ENCODE assay signal across 8 cellular contexts in genomic region chr17:6651483-6652452, GRCh38. TPM values are rescaled to one million over a fixed set of nuclear protein-coding genes. Genes with fewer than 3 reads are reported as not detected.
A peak's percentile ranks its signal among the peaks of the same experiment; 100 is the strongest.
DNase-seq lines count a peak whose midpoint lies in the region; ATAC-seq and TF ChIP-seq lines count a peak whose summit lies in the region.

Gene C17orf100 (plus strand): TSS chr17:6651762. CDS start chr17:6651914, 152 bp downstream.
Gene MED31 (minus strand): TSS chr17:6651605. CDS start chr17:6651528, 77 bp downstream.

- TF ChIP-seq CTCF in choroid plexus epithelial cell (conservative IDR thresholded peaks at IDR 0.05; ENCODE audit: low read depth, low read length): no peak

- TF ChIP-seq POLR2A in GM19193 (IDR thresholded peaks at IDR 0.05; ENCODE audit: extremely low read depth, insufficient read depth, insufficient read length): peak; percentile 71

- no peaks in the 10 kb centered on the region for H3K9me3 Mint-ChIP-seq in activated CD4-positive, alpha-beta T cell treated with anti-CD3 and anti-CD28 coated beads for 36 hours (ENCODE audit: low read depth)

- peak within 1 kb of the TSS; percentile 99 for H3K27ac Mint-ChIP-seq in activated CD4-positive, alpha-beta T cell treated with anti-CD3 and anti-CD28 coated beads for 36 hours

- peak within 1 kb of the TSS; percentile 67 for H3K4me3 ChIP-seq in choroid plexus epithelial cell (ENCODE audit: low read depth, low read length)

- peaks cover 35% of the 10 kb centered on the region for H3K36me3 Mint-ChIP-seq in activated CD4-positive, alpha-beta T cell treated with anti-CD3 and anti-CD28 coated beads for 36 hours (ENCODE audit: low read depth)

- peaks cover 2% of the 10 kb centered on the region for H3K27me3 Mint-ChIP-seq in activated CD4-positive, alpha-beta T cell treated with anti-CD3 and anti-CD28 coated beads for 36 hours

- DNase-seq in AG20443 (ENCODE audit: low spot score) (peak; percentile 99), NCI-H510A treated with DMSO at 0.1 percent for 48 hours (lab: John Stamatoyannopoulos, UW) (peak; percentile 88), choroid plexus epithelial cell (ENCODE audit: low read depth) (peak; percentile 89), kidney glomerular epithelial cell (lab: John Stamatoyannopoulos, UW) (peak; percentile 86)
- DNase-seq in activated CD4-positive, alpha-beta T cell treated with anti-CD3 and anti-CD28 coated beads for 36 hours: peak; percentile 97
- DNase-seq in stimulated activated CD4-positive, alpha-beta T cell treated with anti-CD3 and anti-CD28 coated beads, Interleukin-15, amount 100 ng/mL, for 48 hours (ENCODE audit: low read depth in 2 of 2): peak; percentile 91 to 94

- ATAC-seq in HG03432 (IDR thresholded peaks at IDR 0.05; ENCODE audit: unreplicated experiment): peak; percentile 88
- peak; percentile 95 for ATAC-seq in activated CD4-positive, alpha-beta T cell treated with anti-CD3 and anti-CD28 coated beads for 36 hours

- intact Hi-C loops in activated CD4-positive, alpha-beta T cell treated with anti-CD3 and anti-CD28 coated beads for 36 hours (cut with DNase I, micrococcal nuclease): loop anchor here (1.0 to 5.0 kb wide), 9 partner anchors 11 to 1232 kb away; partner anchors contain the start of genes KIAA0753 (in 2 of the 2), RNASEK (in 2 of the 2), DERL2 (in 1 of the 2) and EIF5A (in 1 of the 2)

- peak within 1 kb of the TSS; percentile 98 for H3K4me3 Mint-ChIP-seq in activated CD4-positive, alpha-beta T cell treated with anti-CD3 and anti-CD28 coated beads for 36 hours

- peaks cover 55% of the 10 kb centered on the region for H3K4me1 Mint-ChIP-seq in activated CD4-positive, alpha-beta T cell treated with anti-CD3 and anti-CD28 coated beads for 36 hours

- CTCF ChIA-PET in activated CD4-positive, alpha-beta T cell treated with anti-CD3 and anti-CD28 coated beads for 36 hours (lab: Charles Lee): interaction anchor here (0.5 to 0.9 kb wide), 6 partner anchors 15 to 314 kb away, joined by 3 to 4 read pairs (median 3); no protein-coding TSS in a partner anchor

- POLR2A ChIA-PET in activated CD4-positive, alpha-beta T cell treated with anti-CD3 and anti-CD28 coated beads for 36 hours (lab: Charles Lee): interaction anchor here (0.6 to 1.4 kb wide), 4 partner anchors 12 to 1069 kb away, joined by 3 to 4 read pairs (median 3); a partner anchor contains a TSS

RNA-seq across cellular contexts. Expression of gene C17orf100, which starts in this region (rescaled TPM):
- 1 to 10 TPM; 1.6 to 2.0 TPM for total RNA-seq in activated CD4-positive, alpha-beta T cell treated with anti-CD3 and anti-CD28 coated beads for 36 hours

RNA-seq across cellular contexts. Expression of gene MED31, which starts in this region (rescaled TPM):
- 10 to 100 TPM; 17.7 to 24.5 TPM for total RNA-seq in activated CD4-positive, alpha-beta T cell treated with anti-CD3 and anti-CD28 coated beads for 36 hours

Comparison
In these comparisons a context has a peak if more than half of its experiments do, and no peak if none do; other contexts are left out.
1. Peak in every context shown above with its lines: DNase-seq, ATAC-seq and H3K4me3 ChIP-seq.